ENCODE assay signal across 8 cellular contexts in genomic region chr3:13110678-13111116, GRCh38. TPM values are rescaled to one million over a fixed set of nuclear protein-coding genes. Genes with fewer than 3 reads are reported as not detected.
A peak's percentile ranks its signal among the peaks of the same experiment; 100 is the strongest.
DNase-seq lines count a peak whose midpoint lies in the region; ATAC-seq and FAIRE-seq lines count a peak whose summit lies in the region.

No MANE protein-coding gene starts in this region.

- no peaks in the 10 kb centered on the region for H3K9me3 ChIP-seq in effector memory CD4-positive, alpha-beta T cell (ENCODE audit: control insufficient read depth, low read length)
- no peaks in the 10 kb centered on the region for H3K9me3 ChIP-seq in thymus (ENCODE audit: control insufficient read depth)

- WGBS in thymus = 8% methylated on average over 8 of the region's 8 CpGs

- no peaks in the 10 kb centered on the region for H3K27me3 ChIP-seq in effector memory CD4-positive, alpha-beta T cell (replicated peaks; ENCODE audit: control insufficient read depth, insufficient read depth, low read length, poor library complexity, severe bottlenecking)
- no peaks in the 10 kb centered on the region for H3K27me3 ChIP-seq in thymus (ENCODE audit: control insufficient read depth, insufficient read depth)

- DNase-seq in NCI-H2081 (lab: John Stamatoyannopoulos, UW) (peak; percentile 25 to 32), NCI-H2081 treated with DMSO at 0.1 percent for 48 hours (lab: John Stamatoyannopoulos, UW) (no peak), KBM-7 (peak; percentile 17), NCI-H1105 treated with DMSO at 0.1 percent for 48 hours (lab: John Stamatoyannopoulos, UW) (no peak), urothelium cell line (ENCODE audit: low spot score) (no peak)
- peak in 2 of 3 donors; percentile 5 to 21 for DNase-seq in effector memory CD4-positive, alpha-beta T cell

- no peak overlapping the region for H3K4me3 ChIP-seq in effector memory CD4-positive, alpha-beta T cell (ENCODE audit: insufficient read depth, low read depth, low read length, poor library complexity, severe bottlenecking)
- no peak overlapping the region for H3K4me3 ChIP-seq in thymus (ENCODE audit: low read length)

- in situ Hi-C loops in KBM-7 (cut with MboI; ENCODE audit: low pct_unique_long_range_greater_than_20kb, low sequenced_read_pairs) = no loop called here

- H3K27ac ChIP-seq in effector memory CD4-positive, alpha-beta T cell (ENCODE audit: insufficient read depth, low read length, poor library complexity, severe bottlenecking) = no peak overlapping the region
- peak overlapping the region; percentile 56 for H3K27ac ChIP-seq in thymus (ENCODE audit: low read depth)

- H3K4me1 ChIP-seq in effector memory CD4-positive, alpha-beta T cell (ENCODE audit: control insufficient read depth, insufficient read depth, low read length, poor library complexity, severe bottlenecking) = no peaks in the 10 kb centered on the region
- H3K4me1 ChIP-seq in thymus (ENCODE audit: control insufficient read depth, insufficient read depth, low read length) = no peaks in the 10 kb centered on the region

- H3K36me3 ChIP-seq in effector memory CD4-positive, alpha-beta T cell (ENCODE audit: control insufficient read depth, insufficient read depth, low read length) = no peaks in the 10 kb centered on the region
- H3K36me3 ChIP-seq in thymus (ENCODE audit: control insufficient read depth, insufficient read depth) = no peaks in the 10 kb centered on the region

- no peak for FAIRE-seq in urothelium cell line (lab: Jason Lieb, UNC)

- peak; percentile 57 for ATAC-seq in GM21528 (IDR thresholded peaks at IDR 0.05; ENCODE audit: low FRiP score, unreplicated experiment)

RNA-seq across cellular contexts. Expression of gene IQSEC1, which starts 37.5 kb away (rescaled TPM):
- 21.9 TPM for polyA plus RNA-seq in thymus

Comparison
In these comparisons a context has a peak if more than half of its experiments do, and no peak if none do; other contexts are left out.
1. DNase-seq: peak in NCI-H2081 (2 of 2), KBM-7 (single experiment) and effector memory CD4-positive, alpha-beta T cell (2 of 3); none in NCI-H2081 treated with DMSO at 0.1 percent for 48 hours (single experiment), NCI-H1105 treated with DMSO at 0.1 percent for 48 hours (single experiment) and urothelium cell line (single experiment).